21 cellular contexts compared by ENCODE assay signal in the genomic region with DNA sequence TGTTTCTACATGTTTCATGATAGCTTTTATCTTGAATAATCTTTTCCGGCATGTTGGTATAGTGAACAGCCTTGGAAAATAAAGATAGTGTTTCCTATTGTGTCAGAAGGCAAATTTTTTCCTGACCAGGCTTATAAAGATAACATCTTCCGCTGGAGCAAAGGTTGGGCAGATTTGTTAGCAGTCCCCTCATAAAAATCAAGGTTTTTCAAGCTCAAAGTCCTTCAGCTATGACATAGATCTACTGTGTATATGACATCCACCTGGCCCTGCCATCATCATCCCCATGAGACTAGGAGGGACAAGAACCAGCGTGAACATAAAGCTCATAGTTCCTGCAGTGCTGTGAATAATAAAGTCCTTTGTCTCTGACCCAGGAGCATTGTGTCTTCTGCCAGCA.
"Had no signal": no experiment of that assay in that cellular context is flagged by ENCODE, and none has a peak within 500 bp of the region (broad histone marks: within the 10 kb centered on the region; RNA-seq: fewer than 3 reads in every experiment).

No MANE protein-coding gene starts in this region.

- FAIRE-seq: astrocyte, endothelial cell of umbilical vein, kidney had no signal

- H3K27ac Mint-ChIP-seq: activated naive CD4-positive, alpha-beta T cell treated with anti-CD3 and anti-CD28 coated beads for 36 hours; immature natural killer cell; mesothelial cell of epicardium had no signal

- H3K36me3 Mint-ChIP-seq: immature natural killer cell; mesothelial cell of epicardium; naive thymus-derived CD8-positive, alpha-beta T cell had no signal

- DNase-seq: activated CD4-positive, alpha-beta T cell treated with anti-CD3 and anti-CD28 coated beads for 4 hours; activated CD4-positive, alpha-beta T cell treated with anti-CD3 and anti-CD28 coated beads, Interleukin-2, amount 50 U/mL, for 4 hours; activated effector memory CD4-positive, alpha-beta T cell treated with anti-CD3 and anti-CD28 coated beads, Interleukin-2, amount 50 U/mL, for 16 hours; activated naive CD4-positive, alpha-beta T cell treated with anti-CD3 and anti-CD28 coated beads for 36 hours; activated T-cell treated with anti-CD3 and anti-CD28 coated beads for 4 hours; amniotic stem cell; brain microvascular endothelial cell; hippocampal formation; immature natural killer cell; kidney; naive thymus-derived CD8-positive, alpha-beta T cell; posterior cingulate gyrus; right cardiac atrium; stimulated activated CD4-positive, alpha-beta T cell treated with anti-CD3 and anti-CD28 coated beads, Interleukin-2, amount 100 ng/mL, for 48 hours; stimulated activated naive CD4-positive, alpha-beta T cell treated with Interleukin-2 at 50 U/mL for 16 hours had no signal

- H3K4me3 Mint-ChIP-seq: activated naive CD4-positive, alpha-beta T cell treated with anti-CD3 and anti-CD28 coated beads for 36 hours; immature natural killer cell; mesothelial cell of epicardium; naive thymus-derived CD8-positive, alpha-beta T cell; neural crest cell had no signal

- H3K27ac ChIP-seq: brain microvascular endothelial cell, gastroesophageal sphincter, tibial nerve had no signal

- ATAC-seq: gastroesophageal sphincter; naive thymus-derived CD8-positive, alpha-beta T cell; right cardiac atrium had no signal

- H3K27me3 ChIP-seq: tibial nerve had no signal

- H3K9me3 Mint-ChIP-seq: immature natural killer cell had no signal

- H3K4me1 Mint-ChIP-seq: mesothelial cell of epicardium, neural crest cell had no signal

- H3K36me3 ChIP-seq: brain microvascular endothelial cell, gastroesophageal sphincter, tibial nerve had no signal

- H3K4me3 ChIP-seq: gastroesophageal sphincter, tibial nerve had no signal

- H3K4me1 ChIP-seq: gastroesophageal sphincter, tibial nerve had no signal
